1 cellular context compared by ENCODE assay signal in the genomic region with DNA sequence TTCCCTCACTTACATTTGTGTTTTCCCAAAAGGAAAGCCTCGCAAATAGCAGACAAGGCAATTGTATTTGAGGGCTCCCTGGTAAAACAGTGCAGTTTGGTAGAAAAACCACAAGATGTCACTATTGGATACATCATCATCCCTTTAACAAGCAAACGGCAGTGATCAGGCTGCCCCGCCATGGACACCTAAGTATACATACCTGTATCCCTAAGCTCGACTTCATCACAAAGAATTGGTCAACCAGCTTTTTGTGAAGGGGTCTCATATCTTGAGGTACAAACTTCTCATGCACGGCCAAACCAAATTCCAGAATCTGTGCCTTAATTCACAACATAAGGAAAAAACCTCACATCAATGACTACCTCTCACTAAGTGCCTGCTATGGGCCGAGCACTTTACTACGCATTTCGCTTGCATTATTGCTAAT.
A peak's percentile ranks its signal among the peaks of the same experiment; 100 is the strongest.
TF ChIP-seq lines count a peak whose summit lies in the region.

No MANE protein-coding gene starts in this region.

TF ChIP-seq in K562, 482 proteins besides CTCF, POLR2A, EP300 and RAD21 (continued from another document and continues in another):
- TF ChIP-seq, protein P1, sequence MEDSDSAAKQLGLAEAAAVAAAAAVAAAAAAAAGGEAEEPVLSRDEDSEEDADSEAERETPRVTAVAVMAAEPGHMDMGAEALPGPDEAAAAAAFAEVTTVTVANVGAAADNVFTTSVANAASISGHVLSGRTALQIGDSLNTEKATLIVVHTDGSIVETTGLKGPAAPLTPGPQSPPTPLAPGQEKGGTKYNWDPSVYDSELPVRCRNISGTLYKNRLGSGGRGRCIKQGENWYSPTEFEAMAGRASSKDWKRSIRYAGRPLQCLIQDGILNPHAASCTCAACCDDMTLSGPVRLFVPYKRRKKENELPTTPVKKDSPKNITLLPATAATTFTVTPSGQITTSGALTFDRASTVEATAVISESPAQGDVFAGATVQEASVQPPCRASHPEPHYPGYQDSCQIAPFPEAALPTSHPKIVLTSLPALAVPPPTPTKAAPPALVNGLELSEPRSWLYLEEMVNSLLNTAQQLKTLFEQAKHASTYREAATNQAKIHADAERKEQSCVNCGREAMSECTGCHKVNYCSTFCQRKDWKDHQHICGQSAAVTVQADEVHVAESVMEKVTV (CRISPR knock-in tag; IDR thresholded peaks at IDR 0.05): peak; percentile 92
- TF ChIP-seq, protein P2, sequence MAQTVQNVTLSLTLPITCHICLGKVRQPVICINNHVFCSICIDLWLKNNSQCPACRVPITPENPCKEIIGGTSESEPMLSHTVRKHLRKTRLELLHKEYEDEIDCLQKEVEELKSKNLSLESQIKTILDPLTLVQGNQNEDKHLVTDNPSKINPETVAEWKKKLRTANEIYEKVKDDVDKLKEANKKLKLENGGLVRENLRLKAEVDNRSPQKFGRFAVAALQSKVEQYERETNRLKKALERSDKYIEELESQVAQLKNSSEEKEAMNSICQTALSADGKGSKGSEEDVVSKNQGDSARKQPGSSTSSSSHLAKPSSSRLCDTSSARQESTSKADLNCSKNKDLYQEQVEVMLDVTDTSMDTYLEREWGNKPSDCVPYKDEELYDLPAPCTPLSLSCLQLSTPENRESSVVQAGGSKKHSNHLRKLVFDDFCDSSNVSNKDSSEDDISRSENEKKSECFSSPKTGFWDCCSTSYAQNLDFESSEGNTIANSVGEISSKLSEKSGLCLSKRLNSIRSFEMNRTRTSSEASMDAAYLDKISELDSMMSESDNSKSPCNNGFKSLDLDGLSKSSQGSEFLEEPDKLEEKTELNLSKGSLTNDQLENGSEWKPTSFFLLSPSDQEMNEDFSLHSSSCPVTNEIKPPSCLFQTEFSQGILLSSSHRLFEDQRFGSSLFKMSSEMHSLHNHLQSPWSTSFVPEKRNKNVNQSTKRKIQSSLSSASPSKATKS (CRISPR knock-in tag; IDR thresholded peaks at IDR 0.05): no peak
- TF ChIP-seq, protein P3, sequence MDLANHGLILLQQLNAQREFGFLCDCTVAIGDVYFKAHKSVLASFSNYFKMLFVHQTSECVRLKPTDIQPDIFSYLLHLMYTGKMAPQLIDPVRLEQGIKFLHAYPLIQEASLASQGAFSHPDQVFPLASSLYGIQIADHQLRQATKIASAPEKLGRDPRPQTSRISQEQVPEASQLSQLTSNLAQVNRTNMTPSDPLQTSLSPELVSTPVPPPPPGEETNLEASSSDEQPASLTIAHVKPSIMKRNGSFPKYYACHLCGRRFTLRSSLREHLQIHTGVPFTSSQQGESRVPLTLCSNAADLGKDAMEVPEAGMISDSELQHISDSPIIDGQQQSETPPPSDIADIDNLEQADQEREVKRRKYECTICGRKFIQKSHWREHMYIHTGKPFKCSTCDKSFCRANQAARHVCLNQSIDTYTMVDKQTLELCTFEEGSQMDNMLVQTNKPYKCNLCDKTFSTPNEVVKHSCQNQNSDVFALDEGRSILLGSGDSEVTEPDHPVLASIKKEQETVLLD (IDR thresholded peaks at IDR 0.05): no peak
- peak; percentile 6 for TF ChIP-seq RBM25 (IDR thresholded peaks at IDR 0.05; ENCODE audit: low read depth, low read length, severe bottlenecking)
- TF ChIP-seq POLR2AphosphoS5 (IDR thresholded peaks at IDR 0.05; ENCODE audit: control insufficient read depth, insufficient read depth, low read depth, low read length): no peak
- no peak for TF ChIP-seq CSDE1 (IDR thresholded peaks at IDR 0.05)
- TF ChIP-seq NELFE (IDR thresholded peaks at IDR 0.05; ENCODE audit: insufficient read depth, insufficient read length): no peak
- no peak for TF ChIP-seq KAT8 (IDR thresholded peaks at IDR 0.05; ENCODE audit: low read depth)
- TF ChIP-seq, protein P4, sequence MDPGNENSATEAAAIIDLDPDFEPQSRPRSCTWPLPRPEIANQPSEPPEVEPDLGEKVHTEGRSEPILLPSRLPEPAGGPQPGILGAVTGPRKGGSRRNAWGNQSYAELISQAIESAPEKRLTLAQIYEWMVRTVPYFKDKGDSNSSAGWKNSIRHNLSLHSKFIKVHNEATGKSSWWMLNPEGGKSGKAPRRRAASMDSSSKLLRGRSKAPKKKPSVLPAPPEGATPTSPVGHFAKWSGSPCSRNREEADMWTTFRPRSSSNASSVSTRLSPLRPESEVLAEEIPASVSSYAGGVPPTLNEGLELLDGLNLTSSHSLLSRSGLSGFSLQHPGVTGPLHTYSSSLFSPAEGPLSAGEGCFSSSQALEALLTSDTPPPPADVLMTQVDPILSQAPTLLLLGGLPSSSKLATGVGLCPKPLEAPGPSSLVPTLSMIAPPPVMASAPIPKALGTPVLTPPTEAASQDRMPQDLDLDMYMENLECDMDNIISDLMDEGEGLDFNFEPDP (CRISPR knock-in tag; IDR thresholded peaks at IDR 0.05): no peak
- TF ChIP-seq ETV6 (IDR thresholded peaks at IDR 0.05; ENCODE audit: borderline replicate concordance in 1 of 2, low read depth in 2 of 2, low read length in 1 of 2): no peak
- no peak for TF ChIP-seq ETV6 (CRISPR knock-in tag; IDR thresholded peaks at IDR 0.05; ENCODE audit: borderline replicate concordance)
- no peak for TF ChIP-seq ZNF121 (CRISPR knock-in tag; conservative IDR thresholded peaks at IDR 0.05)
- no peak for TF ChIP-seq ARID2 (IDR thresholded peaks at IDR 0.05)
- TF ChIP-seq, protein P5, sequence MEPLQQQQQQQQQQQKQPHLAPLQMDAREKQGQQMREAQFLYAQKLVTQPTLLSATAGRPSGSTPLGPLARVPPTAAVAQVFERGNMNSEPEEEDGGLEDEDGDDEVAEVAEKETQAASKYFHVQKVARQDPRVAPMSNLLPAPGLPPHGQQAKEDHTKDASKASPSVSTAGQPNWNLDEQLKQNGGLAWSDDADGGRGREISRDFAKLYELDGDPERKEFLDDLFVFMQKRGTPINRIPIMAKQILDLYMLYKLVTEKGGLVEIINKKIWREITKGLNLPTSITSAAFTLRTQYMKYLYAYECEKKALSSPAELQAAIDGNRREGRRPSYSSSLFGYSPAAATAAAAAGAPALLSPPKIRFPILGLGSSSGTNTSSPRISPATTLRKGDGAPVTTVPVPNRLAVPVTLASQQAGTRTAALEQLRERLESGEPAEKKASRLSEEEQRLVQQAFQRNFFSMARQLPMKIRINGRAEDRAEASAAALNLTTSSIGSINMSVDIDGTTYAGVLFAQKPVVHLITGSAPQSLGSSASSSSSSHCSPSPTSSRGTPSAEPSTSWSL (CRISPR knock-in tag; IDR thresholded peaks at IDR 0.05; ENCODE audit: borderline replicate concordance): no peak
- TF ChIP-seq ZFP30 (CRISPR knock-in tag; IDR thresholded peaks at IDR 0.05; ENCODE audit: borderline replicate concordance): no peak
- TF ChIP-seq, protein P6, sequence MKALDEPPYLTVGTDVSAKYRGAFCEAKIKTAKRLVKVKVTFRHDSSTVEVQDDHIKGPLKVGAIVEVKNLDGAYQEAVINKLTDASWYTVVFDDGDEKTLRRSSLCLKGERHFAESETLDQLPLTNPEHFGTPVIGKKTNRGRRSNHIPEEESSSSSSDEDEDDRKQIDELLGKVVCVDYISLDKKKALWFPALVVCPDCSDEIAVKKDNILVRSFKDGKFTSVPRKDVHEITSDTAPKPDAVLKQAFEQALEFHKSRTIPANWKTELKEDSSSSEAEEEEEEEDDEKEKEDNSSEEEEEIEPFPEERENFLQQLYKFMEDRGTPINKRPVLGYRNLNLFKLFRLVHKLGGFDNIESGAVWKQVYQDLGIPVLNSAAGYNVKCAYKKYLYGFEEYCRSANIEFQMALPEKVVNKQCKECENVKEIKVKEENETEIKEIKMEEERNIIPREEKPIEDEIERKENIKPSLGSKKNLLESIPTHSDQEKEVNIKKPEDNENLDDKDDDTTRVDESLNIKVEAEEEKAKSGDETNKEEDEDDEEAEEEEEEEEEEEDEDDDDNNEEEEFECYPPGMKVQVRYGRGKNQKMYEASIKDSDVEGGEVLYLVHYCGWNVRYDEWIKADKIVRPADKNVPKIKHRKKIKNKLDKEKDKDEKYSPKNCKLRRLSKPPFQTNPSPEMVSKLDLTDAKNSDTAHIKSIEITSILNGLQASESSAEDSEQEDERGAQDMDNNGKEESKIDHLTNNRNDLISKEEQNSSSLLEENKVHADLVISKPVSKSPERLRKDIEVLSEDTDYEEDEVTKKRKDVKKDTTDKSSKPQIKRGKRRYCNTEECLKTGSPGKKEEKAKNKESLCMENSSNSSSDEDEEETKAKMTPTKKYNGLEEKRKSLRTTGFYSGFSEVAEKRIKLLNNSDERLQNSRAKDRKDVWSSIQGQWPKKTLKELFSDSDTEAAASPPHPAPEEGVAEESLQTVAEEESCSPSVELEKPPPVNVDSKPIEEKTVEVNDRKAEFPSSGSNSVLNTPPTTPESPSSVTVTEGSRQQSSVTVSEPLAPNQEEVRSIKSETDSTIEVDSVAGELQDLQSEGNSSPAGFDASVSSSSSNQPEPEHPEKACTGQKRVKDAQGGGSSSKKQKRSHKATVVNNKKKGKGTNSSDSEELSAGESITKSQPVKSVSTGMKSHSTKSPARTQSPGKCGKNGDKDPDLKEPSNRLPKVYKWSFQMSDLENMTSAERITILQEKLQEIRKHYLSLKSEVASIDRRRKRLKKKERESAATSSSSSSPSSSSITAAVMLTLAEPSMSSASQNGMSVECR (CRISPR knock-in tag; IDR thresholded peaks at IDR 0.05): no peak
- no peak for TF ChIP-seq ZFP36 (IDR thresholded peaks at IDR 0.05; ENCODE audit: low read depth, low read length, partially characterized antibody)
- TF ChIP-seq NCOA4 (IDR thresholded peaks at IDR 0.05; ENCODE audit: partially characterized antibody): no peak
- no peak for TF ChIP-seq KDM5B (IDR thresholded peaks at IDR 0.05; ENCODE audit: insufficient replicate concordance, low read depth, low read length)
- TF ChIP-seq PCBP1 (IDR thresholded peaks at IDR 0.05; ENCODE audit: low read depth, low read length, poor library complexity, severe bottlenecking): no peak
- TF ChIP-seq LEF1 (IDR thresholded peaks at IDR 0.05): no peak
- TF ChIP-seq RB1 (IDR thresholded peaks at IDR 0.05; ENCODE audit: low read depth): peak; percentile 48; the same call in 1 of the 2 replicates
- TF ChIP-seq SMARCA4 (IDR thresholded peaks at IDR 0.05): no peak
- no peak for TF ChIP-seq RFX5 (IDR thresholded peaks at IDR 0.05; ENCODE audit: low read depth, low read length)
- no peak for TF ChIP-seq SAFB (IDR thresholded peaks at IDR 0.05; ENCODE audit: borderline replicate concordance, low read depth, low read length)
- no peak for TF ChIP-seq JUN (IDR thresholded peaks at IDR 0.05; ENCODE audit: borderline replicate concordance, low read depth, low read length)
- no peak for TF ChIP-seq JUN (CRISPR knock-in tag; IDR thresholded peaks at IDR 0.05; ENCODE audit: borderline replicate concordance)
- TF ChIP-seq, protein P7, sequence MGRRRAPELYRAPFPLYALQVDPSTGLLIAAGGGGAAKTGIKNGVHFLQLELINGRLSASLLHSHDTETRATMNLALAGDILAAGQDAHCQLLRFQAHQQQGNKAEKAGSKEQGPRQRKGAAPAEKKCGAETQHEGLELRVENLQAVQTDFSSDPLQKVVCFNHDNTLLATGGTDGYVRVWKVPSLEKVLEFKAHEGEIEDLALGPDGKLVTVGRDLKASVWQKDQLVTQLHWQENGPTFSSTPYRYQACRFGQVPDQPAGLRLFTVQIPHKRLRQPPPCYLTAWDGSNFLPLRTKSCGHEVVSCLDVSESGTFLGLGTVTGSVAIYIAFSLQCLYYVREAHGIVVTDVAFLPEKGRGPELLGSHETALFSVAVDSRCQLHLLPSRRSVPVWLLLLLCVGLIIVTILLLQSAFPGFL (CRISPR knock-in tag; IDR thresholded peaks at IDR 0.05): peak; percentile 92; the same call in 1 of the 2 replicates
- TF ChIP-seq PHB (CRISPR knock-in tag; IDR thresholded peaks at IDR 0.05): no peak
- no peak for TF ChIP-seq ZC3H8 (IDR thresholded peaks at IDR 0.05)
- no peak for TF ChIP-seq ZNF384 (IDR thresholded peaks at IDR 0.05; ENCODE audit: low read depth, low read length)
- TF ChIP-seq NFRKB (IDR thresholded peaks at IDR 0.05; ENCODE audit: low read depth): no peak
- TF ChIP-seq, protein P8, sequence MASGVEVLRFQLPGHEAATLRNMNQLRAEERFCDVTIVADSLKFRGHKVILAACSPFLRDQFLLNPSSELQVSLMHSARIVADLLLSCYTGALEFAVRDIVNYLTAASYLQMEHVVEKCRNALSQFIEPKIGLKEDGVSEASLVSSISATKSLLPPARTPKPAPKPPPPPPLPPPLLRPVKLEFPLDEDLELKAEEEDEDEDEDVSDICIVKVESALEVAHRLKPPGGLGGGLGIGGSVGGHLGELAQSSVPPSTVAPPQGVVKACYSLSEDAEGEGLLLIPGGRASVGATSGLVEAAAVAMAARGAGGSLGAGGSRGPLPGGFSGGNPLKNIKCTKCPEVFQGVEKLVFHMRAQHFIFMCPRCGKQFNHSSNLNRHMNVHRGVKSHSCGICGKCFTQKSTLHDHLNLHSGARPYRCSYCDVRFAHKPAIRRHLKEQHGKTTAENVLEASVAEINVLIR (CRISPR knock-in tag; IDR thresholded peaks at IDR 0.05): no peak
- TF ChIP-seq TEAD2 (tag; IDR thresholded peaks at IDR 0.05): no peak
- TF ChIP-seq SMAD4 (CRISPR knock-in tag; conservative IDR thresholded peaks at IDR 0.05): no peak
- no peak for TF ChIP-seq KDM1A (IDR thresholded peaks at IDR 0.05)
- TF ChIP-seq TRIM28 (IDR thresholded peaks at IDR 0.05): no peak
- TF ChIP-seq, protein P9, sequence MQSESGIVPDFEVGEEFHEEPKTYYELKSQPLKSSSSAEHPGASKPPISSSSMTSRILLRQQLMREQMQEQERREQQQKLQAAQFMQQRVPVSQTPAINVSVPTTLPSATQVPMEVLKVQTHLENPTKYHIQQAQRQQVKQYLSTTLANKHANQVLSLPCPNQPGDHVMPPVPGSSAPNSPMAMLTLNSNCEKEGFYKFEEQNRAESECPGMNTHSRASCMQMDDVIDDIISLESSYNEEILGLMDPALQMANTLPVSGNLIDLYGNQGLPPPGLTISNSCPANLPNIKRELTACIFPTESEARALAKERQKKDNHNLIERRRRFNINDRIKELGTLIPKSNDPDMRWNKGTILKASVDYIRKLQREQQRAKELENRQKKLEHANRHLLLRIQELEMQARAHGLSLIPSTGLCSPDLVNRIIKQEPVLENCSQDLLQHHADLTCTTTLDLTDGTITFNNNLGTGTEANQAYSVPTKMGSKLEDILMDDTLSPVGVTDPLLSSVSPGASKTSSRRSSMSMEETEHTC (IDR thresholded peaks at IDR 0.05): no peak
- no peak for TF ChIP-seq JUND (IDR thresholded peaks at IDR 0.05; ENCODE audit: borderline replicate concordance, low read depth, low read length)
- 0 out of 3 replicates have a peak, but pooled peaks have one; percentile 8 for TF ChIP-seq JUND (tag; IDR thresholded peaks at IDR 0.05; ENCODE audit: borderline replicate concordance, low read depth, low read length)
- no peak for TF ChIP-seq ZNF140 (CRISPR knock-in tag; IDR thresholded peaks at IDR 0.05)
- TF ChIP-seq ZNF347 (CRISPR knock-in tag; IDR thresholded peaks at IDR 0.05; ENCODE audit: low read depth): no peak
- TF ChIP-seq TEAD4 (IDR thresholded peaks at IDR 0.05; ENCODE audit: low read length): peak; percentile 18; the same call in 1 of the 2 replicates
- no peak for TF ChIP-seq TEAD4 (CRISPR knock-in tag; IDR thresholded peaks at IDR 0.05; ENCODE audit: borderline replicate concordance)
- no peak for TF ChIP-seq HNRNPH1 (optimal IDR thresholded peaks at IDR 0.05; ENCODE audit: low read depth, low read length)
- TF ChIP-seq MCM7 (IDR thresholded peaks at IDR 0.05): no peak
- no peak for TF ChIP-seq BDP1 (IDR thresholded peaks at IDR 0.05; ENCODE audit: insufficient read depth, insufficient read length)
- TF ChIP-seq GTF2E2 (tag; IDR thresholded peaks at IDR 0.05): no peak
- no peak for TF ChIP-seq BMI1 (IDR thresholded peaks at IDR 0.05; ENCODE audit: low read length)
- no peak for TF ChIP-seq ZNF3 (CRISPR knock-in tag; IDR thresholded peaks at IDR 0.05)
- TF ChIP-seq MCM2 (IDR thresholded peaks at IDR 0.05; ENCODE audit: low read depth): no peak
- TF ChIP-seq ZNF57 (CRISPR knock-in tag; IDR thresholded peaks at IDR 0.05): no peak
- no peak for TF ChIP-seq YY1 (IDR thresholded peaks at IDR 0.05; ENCODE audit: borderline replicate concordance in 1 of 3, control insufficient read depth in 1 of 3, extremely low read depth in 1 of 3, insufficient read depth in 3 of 3, insufficient read length in 1 of 3, insufficient replicate concordance in 2 of 3, low read depth in 1 of 3, low read length in 2 of 3)
